8 cellular contexts compared by ENCODE assay signal in genomic region chr1:174021611-174022079, GRCh38. TPM values are rescaled to one million over a fixed set of nuclear protein-coding genes. Genes with fewer than 3 reads are reported as not detected.
A peak's percentile ranks its signal among the peaks of the same experiment; 100 is the strongest.
DNase-seq lines count a peak whose midpoint lies in the region; ATAC-seq and TF ChIP-seq lines count a peak whose summit lies in the region.

No MANE protein-coding gene starts in this region.

- H3K4me1 Mint-ChIP-seq in activated CD8-positive, alpha-beta T cell treated with anti-CD3 and anti-CD28 coated beads, Interleukin-2, amount 10 ng/mL, durations not matched to agents 7 days and 5 days (ENCODE audit: low read depth): peaks cover 35% of the 10 kb centered on the region
- peaks cover 56% of the 10 kb centered on the region for H3K4me1 Mint-ChIP-seq in stimulated activated naive CD8-positive, alpha-beta T cell treated with anti-CD3 and anti-CD28 coated beads, Interleukin-15, Interleukin-2, amounts not matched to agents 100 ng/mL and 50 ng/mL, for 24 hours (ENCODE audit: low read depth)

- peak overlapping the region; percentile 96 to 98 for H3K27ac ChIP-seq in mucosa of rectum (ENCODE audit: low read depth in 2 of 2, low read length in 2 of 2)

- H3K27me3 ChIP-seq in mucosa of rectum (ENCODE audit: control insufficient read depth in 2 of 2, insufficient read depth in 2 of 2, low read length in 2 of 2): no peaks in the 10 kb centered on the region

- H3K4me3 Mint-ChIP-seq in activated CD8-positive, alpha-beta T cell treated with anti-CD3 and anti-CD28 coated beads, Interleukin-2, amount 10 ng/mL, durations not matched to agents 7 days and 5 days: peak overlapping the region; percentile 98
- H3K4me3 Mint-ChIP-seq in stimulated activated naive CD8-positive, alpha-beta T cell treated with anti-CD3 and anti-CD28 coated beads, Interleukin-15, Interleukin-2, amounts not matched to agents 100 ng/mL and 50 ng/mL, for 24 hours: peak overlapping the region; percentile 95

- peaks cover 17% of the 10 kb centered on the region for H3K36me3 Mint-ChIP-seq in activated CD8-positive, alpha-beta T cell treated with anti-CD3 and anti-CD28 coated beads, Interleukin-2, amount 10 ng/mL, durations not matched to agents 7 days and 5 days (ENCODE audit: low read depth)
- peaks cover 23% of the 10 kb centered on the region for H3K36me3 Mint-ChIP-seq in stimulated activated naive CD8-positive, alpha-beta T cell treated with anti-CD3 and anti-CD28 coated beads, Interleukin-15, Interleukin-2, amounts not matched to agents 100 ng/mL and 50 ng/mL, for 24 hours (ENCODE audit: low read depth)

- DNase-seq in NCI-H2171 (lab: John Stamatoyannopoulos, UW) (peak; percentile 59), NCI-H2171 treated with DMSO at 0.1 percent for 48 hours (lab: John Stamatoyannopoulos, UW) (no peak), NCI-H1092 treated with DMSO at 0.1 percent for 48 hours (lab: John Stamatoyannopoulos, UW) (peak; percentile 68), erythroblast (lab: John Stamatoyannopoulos, UW) (peak; percentile 79 to 84)
- DNase-seq in activated CD8-positive, alpha-beta T cell treated with anti-CD3 and anti-CD28 coated beads, Interleukin-2, amount 10 ng/mL, durations not matched to agents 7 days and 5 days: peak; percentile 54

- no peak for TF ChIP-seq POLR2A in erythroblast (IDR thresholded peaks at IDR 0.05; ENCODE audit: low read length)

- H3K9ac ChIP-seq in mucosa of rectum (ENCODE audit: low read depth in 1 of 2, low read length in 2 of 2): peak overlapping the region; percentile 78 to 97

- peaks cover 20 to 21% of the 10 kb centered on the region in 2 donors for H3K4me1 ChIP-seq in mucosa of rectum (ENCODE audit: control insufficient read depth in 2 of 2, insufficient read depth in 2 of 2, low read length in 2 of 2)

- CTCF ChIA-PET in activated CD8-positive, alpha-beta T cell treated with anti-CD3 and anti-CD28 coated beads, Interleukin-2, amount 10 ng/mL, durations not matched to agents 7 days and 5 days (lab: Charles Lee): no interaction called here

- peak overlapping the region; percentile 94 to 97 for H3K4me3 ChIP-seq in mucosa of rectum (ENCODE audit: low read length in 2 of 2)

- H3K27me3 Mint-ChIP-seq in activated CD8-positive, alpha-beta T cell treated with anti-CD3 and anti-CD28 coated beads, Interleukin-2, amount 10 ng/mL, durations not matched to agents 7 days and 5 days (ENCODE audit: low read depth): no peaks in the 10 kb centered on the region
- no peaks in the 10 kb centered on the region for H3K27me3 Mint-ChIP-seq in stimulated activated naive CD8-positive, alpha-beta T cell treated with anti-CD3 and anti-CD28 coated beads, Interleukin-15, Interleukin-2, amounts not matched to agents 100 ng/mL and 50 ng/mL, for 24 hours

- ATAC-seq in HG02610 (IDR thresholded peaks at IDR 0.05; ENCODE audit: unreplicated experiment): peak; percentile 31
- ATAC-seq in activated CD8-positive, alpha-beta T cell treated with anti-CD3 and anti-CD28 coated beads, Interleukin-2, amount 10 ng/mL, durations not matched to agents 7 days and 5 days: peak; percentile 46

- H3K36me3 ChIP-seq in mucosa of rectum (ENCODE audit: control insufficient read depth in 2 of 2, insufficient read depth in 2 of 2, low read length in 2 of 2): no peaks in the 10 kb centered on the region

- no peaks in the 10 kb centered on the region for H3K9me3 ChIP-seq in mucosa of rectum (ENCODE audit: control insufficient read depth in 2 of 2, low read length in 2 of 2)

- H3K9me3 Mint-ChIP-seq in activated CD8-positive, alpha-beta T cell treated with anti-CD3 and anti-CD28 coated beads, Interleukin-2, amount 10 ng/mL, durations not matched to agents 7 days and 5 days (ENCODE audit: insufficient read depth): no peaks in the 10 kb centered on the region
- H3K9me3 Mint-ChIP-seq in stimulated activated naive CD8-positive, alpha-beta T cell treated with anti-CD3 and anti-CD28 coated beads, Interleukin-15, Interleukin-2, amounts not matched to agents 100 ng/mL and 50 ng/mL, for 24 hours: no peaks in the 10 kb centered on the region

- peak overlapping the region; percentile 86 for H3K27ac Mint-ChIP-seq in activated CD8-positive, alpha-beta T cell treated with anti-CD3 and anti-CD28 coated beads, Interleukin-2, amount 10 ng/mL, durations not matched to agents 7 days and 5 days
- peak overlapping the region; percentile 93 for H3K27ac Mint-ChIP-seq in stimulated activated naive CD8-positive, alpha-beta T cell treated with anti-CD3 and anti-CD28 coated beads, Interleukin-15, Interleukin-2, amounts not matched to agents 100 ng/mL and 50 ng/mL, for 24 hours

- POLR2A ChIA-PET in activated CD8-positive, alpha-beta T cell treated with anti-CD3 and anti-CD28 coated beads, Interleukin-2, amount 10 ng/mL, durations not matched to agents 7 days and 5 days (lab: Charles Lee): interaction anchor here (0.7 to 1.9 kb wide), 11 partner anchors 10 to 1002 kb away, joined by 3 to 21 read pairs (median 3); partner anchors contain the start of genes DARS2, GAS5, MRPS14 and PRDX6

RNA-seq across cellular contexts. Expression of gene RC3H1, which starts 0.5 kb away (rescaled TPM):
- 10 to 100 TPM; 28.1 to 32.9 TPM for total RNA-seq in activated CD8-positive, alpha-beta T cell treated with anti-CD3 and anti-CD28 coated beads, Interleukin-2, amount 10 ng/mL, durations not matched to agents 7 days and 5 days
